ENCODE assay signal across 17 cellular contexts in the genomic region with DNA sequence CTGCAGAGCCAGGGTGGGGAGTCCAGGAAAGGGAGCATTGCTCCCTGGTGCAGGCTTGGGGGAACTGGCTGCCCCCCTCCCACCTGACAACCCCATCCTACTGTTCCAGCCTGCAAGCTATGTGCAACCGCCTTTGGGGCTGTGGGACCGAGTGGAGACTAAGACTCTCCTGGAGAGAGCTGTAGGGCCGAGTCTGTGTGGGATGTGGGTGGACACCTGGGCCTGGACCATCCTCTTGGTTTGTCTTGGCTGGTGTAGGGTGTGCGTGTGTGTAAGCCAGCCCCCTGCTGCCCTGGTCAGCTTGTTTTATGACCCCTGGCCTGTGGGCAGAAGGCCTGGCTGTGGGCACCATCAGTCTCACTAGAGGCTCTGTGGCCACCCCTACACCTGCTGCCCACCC. TPM values are rescaled to one million over a fixed set of nuclear protein-coding genes. Genes with fewer than 3 reads are reported as not detected.
DNase-seq lines count a peak whose midpoint lies in the region; ATAC-seq, FAIRE-seq and TF ChIP-seq lines count a peak whose summit lies in the region.
"Had no signal": no experiment of that assay in that cellular context is flagged by ENCODE, and none has a peak within 500 bp of the region (broad histone marks: within the 10 kb centered on the region; RNA-seq: fewer than 3 reads in every experiment).

No MANE protein-coding gene starts in this region.

- no peak overlapping the region for H3K9ac ChIP-seq in kidney (ENCODE audit: low read length in 2 of 2)
- H3K9ac ChIP-seq: BLaER1 had no signal

- ATAC-seq in RWPE2 (ENCODE audit: low read depth) (no peak), HG03108 (IDR thresholded peaks at IDR 0.05; ENCODE audit: unreplicated experiment) (no peak)
- ATAC-seq in stimulated activated effector memory CD8-positive, alpha-beta T cell treated with anti-CD3 and anti-CD28 coated beads, Interleukin-12 subunit alpha, Interleukin-12 subunit beta, amount 100 ng/mL, for 72 hours = peak; percentile 12

- H3K4me3 ChIP-seq in RWPE2 (ENCODE audit: severe bottlenecking) (no peak overlapping the region), kidney (ENCODE audit: low read length in 2 of 2) (no peak overlapping the region)
- H3K4me3 ChIP-seq: BLaER1 had no signal

- H3K4me1 ChIP-seq in RWPE2 (ENCODE audit: insufficient read depth, poor library complexity, severe bottlenecking) = no peaks in the 10 kb centered on the region
- H3K4me1 ChIP-seq in kidney (ENCODE audit: control insufficient read depth in 1 of 2, insufficient read depth in 1 of 2, low read depth in 1 of 2, low read length in 2 of 2) = peaks cover 0 to 3% of the 10 kb centered on the region in 2 donors

- no peak overlapping the region for H3K4me3 Mint-ChIP-seq in stimulated activated effector memory CD8-positive, alpha-beta T cell treated with anti-CD3 and anti-CD28 coated beads, Interleukin-12 subunit alpha, Interleukin-12 subunit beta, amount 100 ng/mL, for 72 hours
- H3K4me3 Mint-ChIP-seq: CD4-positive, CD25-positive, alpha-beta regulatory T cell; HFFc6 had no signal

- FAIRE-seq in kidney (lab: Jason Lieb, UNC) = no peak

- no peaks in the 10 kb centered on the region for H3K9me3 Mint-ChIP-seq in stimulated activated effector memory CD8-positive, alpha-beta T cell treated with anti-CD3 and anti-CD28 coated beads, Interleukin-12 subunit alpha, Interleukin-12 subunit beta, amount 100 ng/mL, for 72 hours
- H3K9me3 Mint-ChIP-seq: CD4-positive, CD25-positive, alpha-beta regulatory T cell; HFFc6 had no signal

- TF ChIP-seq CTCF in RWPE2 (IDR thresholded peaks at IDR 0.05; ENCODE audit: poor library complexity, severe bottlenecking) (no peak), kidney (IDR thresholded peaks at IDR 0.05; ENCODE audit: borderline replicate concordance, extremely low read depth, insufficient read depth) (no peak)

- H3K27me3 ChIP-seq in RWPE2 (ENCODE audit: insufficient read depth, poor library complexity, severe bottlenecking) = peaks cover 23% of the 10 kb centered on the region

- no peaks in the 10 kb centered on the region for H3K36me3 Mint-ChIP-seq in stimulated activated effector memory CD8-positive, alpha-beta T cell treated with anti-CD3 and anti-CD28 coated beads, Interleukin-12 subunit alpha, Interleukin-12 subunit beta, amount 100 ng/mL, for 72 hours
- H3K36me3 Mint-ChIP-seq: CD4-positive, CD25-positive, alpha-beta regulatory T cell had no signal

- no peaks in the 10 kb centered on the region for H3K36me3 ChIP-seq in RWPE2 (ENCODE audit: low read depth)
- H3K36me3 ChIP-seq in kidney (ENCODE audit: control insufficient read depth in 1 of 2, insufficient read depth in 2 of 2, low read length in 2 of 2) = no peaks in the 10 kb centered on the region
- H3K36me3 ChIP-seq: BLaER1 had no signal

- peaks cover 7% of the 10 kb centered on the region for H3K4me1 Mint-ChIP-seq in stimulated activated effector memory CD8-positive, alpha-beta T cell treated with anti-CD3 and anti-CD28 coated beads, Interleukin-12 subunit alpha, Interleukin-12 subunit beta, amount 100 ng/mL, for 72 hours

- peak; percentile 21 for DNase-seq in activated CD4-positive, CD25-positive, alpha-beta regulatory T cell treated with anti-CD3 and anti-CD28 coated beads, Interleukin-2, amount 50 U/mL, for 72 hours
- DNase-seq in activated CD4-positive, CD25-positive, alpha-beta regulatory T cell (lab: John Stamatoyannopoulos, UW) = no peak
- DNase-seq in RWPE2 (ENCODE audit: low spot score) = peak; percentile 34
- DNase-seq in kidney = peak; percentile 25
- DNase-seq in stimulated activated effector memory CD8-positive, alpha-beta T cell treated with anti-CD3 and anti-CD28 coated beads, Interleukin-12 subunit alpha, Interleukin-12 subunit beta, amount 100 ng/mL, for 72 hours (ENCODE audit: low spot score in 2 of 2) = no peak
- DNase-seq in cortex of kidney (lab: John Stamatoyannopoulos, UW) = no peak
- DNase-seq in glomerular visceral epithelial cell (ENCODE audit: extremely low spot score) = no peak
- DNase-seq: AML-193; CD4-positive, CD25-positive, alpha-beta regulatory T cell; DMS 273 treated with DMSO at 0.1 percent for 48 hours; HCEC 1CT; HFFc6 had no signal

- H3K27ac ChIP-seq in RWPE2 (ENCODE audit: poor library complexity, severe bottlenecking) (no peak overlapping the region), kidney (ENCODE audit: low read depth in 2 of 2, low read length in 2 of 2) (no peak overlapping the region)
- H3K27ac ChIP-seq: 22Rv1, BLaER1 had no signal

- intact Hi-C loops in kidney (cut with DNase I) = loop anchor here (5.0 to 10.0 kb wide), 2 partner anchors 101 to 709 kb away; no protein-coding TSS in a partner anchor

- H3K9me3 ChIP-seq in RWPE2 (ENCODE audit: severe bottlenecking) (no peaks in the 10 kb centered on the region), kidney (ENCODE audit: control insufficient read depth in 1 of 2, low read length in 2 of 2) (no peaks in the 10 kb centered on the region)

- H3K27ac Mint-ChIP-seq in stimulated activated effector memory CD8-positive, alpha-beta T cell treated with anti-CD3 and anti-CD28 coated beads, Interleukin-12 subunit alpha, Interleukin-12 subunit beta, amount 100 ng/mL, for 72 hours = no peak overlapping the region
- H3K27ac Mint-ChIP-seq: CD4-positive, CD25-positive, alpha-beta regulatory T cell; HFFc6 had no signal

RNA-seq across cellular contexts. Expression of a gene that starts 1.6 kb away (rescaled TPM):
- 82.6 TPM for total RNA-seq in kidney
- polyA plus RNA-seq in kidney (ENCODE audit: insufficient read depth, low read depth, low replicate concordance) = 168 TPM
- total RNA-seq: CD4-positive, CD25-positive, alpha-beta regulatory T cell; Daoy; H4; HFFc6 had no signal
- polyA plus RNA-seq: CD4-positive, CD25-positive, alpha-beta regulatory T cell had no signal

RNA-seq across cellular contexts. Expression of a gene that starts 44.4 kb away (rescaled TPM):
- 67.8 TPM for total RNA-seq in kidney
- 45.7 TPM for polyA plus RNA-seq in kidney (ENCODE audit: insufficient read depth, low read depth, low replicate concordance)

Comparison
In these comparisons a context has a peak if more than half of its experiments do, and no peak if none do; other contexts are left out.
1. DNase-seq: peak in activated CD4-positive, CD25-positive, alpha-beta regulatory T cell treated with anti-CD3 and anti-CD28 coated beads, Interleukin-2, amount 50 U/mL, for 72 hours (single experiment), RWPE2 (single experiment) and kidney (single experiment); none in activated CD4-positive, CD25-positive, alpha-beta regulatory T cell (0 of 4), stimulated activated effector memory CD8-positive, alpha-beta T cell treated with anti-CD3 and anti-CD28 coated beads, Interleukin-12 subunit alpha, Interleukin-12 subunit beta, amount 100 ng/mL, for 72 hours (0 of 2), cortex of kidney (single experiment) and glomerular visceral epithelial cell (single experiment).